9 cellular contexts compared by ENCODE assay signal in genomic region chr17:17681187-17681743, GRCh38. TPM values are rescaled to one million over a fixed set of nuclear protein-coding genes. Genes with fewer than 3 reads are reported as not detected.
DNase-seq lines count a peak whose midpoint lies in the region; ATAC-seq, FAIRE-seq and TF ChIP-seq lines count a peak whose summit lies in the region.
"Had no signal": no experiment of that assay in that cellular context is flagged by ENCODE, and none has a peak within 500 bp of the region (broad histone marks: within the 10 kb centered on the region; RNA-seq: fewer than 3 reads in every experiment).

Gene RAI1 (plus strand): TSS chr17:17681458. CDS start chr17:17792949, 111,491 bp downstream.

- peak within 1 kb of the TSS; percentile 52 for H2BK120ac ChIP-seq in IMR-90 (ENCODE audit: low read depth, low read length)

- H3K4ac ChIP-seq in IMR-90 (ENCODE audit: low read depth, low read length), result peak within 1 kb of the TSS; percentile 91

- H4K91ac ChIP-seq in IMR-90 (ENCODE audit: insufficient read depth, low read depth, low read length), result peak within 1 kb of the TSS; percentile 86

- peaks cover 40% of the 10 kb centered on the region for H4K20me1 ChIP-seq in IMR-90 (ENCODE audit: insufficient read depth, low read length)

- peak; percentile 83 for TF ChIP-seq CTCF in IMR-90 (conservative IDR thresholded peaks at IDR 0.05; ENCODE audit: low read depth, low read length)

- peak within 1 kb of the TSS; percentile 83 for H2AK5ac ChIP-seq in IMR-90 (ENCODE audit: low read depth, low read length)

- H3K23ac ChIP-seq in IMR-90 (ENCODE audit: low read depth, low read length), result peak within 1 kb of the TSS; percentile 90; the same call in 1 of the 2 replicates

- in situ Hi-C loops in IMR-90 (cut with MboI; ENCODE audit: low sequenced_read_pairs), result loop anchor here (10.0 kb wide), 1 partner anchor 354 kb away; the partner anchor contains the start of genes ATPAF2 and GID4

- peak within 1 kb of the TSS; percentile 86 for H3K14ac ChIP-seq in IMR-90 (replicated peaks; ENCODE audit: low read depth, low read length)

- H4K5ac ChIP-seq in IMR-90 (ENCODE audit: low read depth, low read length), result peak within 1 kb of the TSS; percentile 44; the same call in 1 of the 2 replicates

- no peak within 1 kb of the TSS for H2BK20ac ChIP-seq in IMR-90 (ENCODE audit: low read depth, low read length)

- H3K79me1 ChIP-seq in IMR-90 (ENCODE audit: low read depth in 1 of 2, low read length in 2 of 2), result peaks cover 0 to 26% of the 10 kb centered on the region in 2 experiments; a peak in 2 of 4 replicates

- H3K18ac ChIP-seq in IMR-90 (ENCODE audit: low read depth, low read length), result peak within 1 kb of the TSS; percentile 62; the same call in 1 of the 2 replicates

- peak; percentile 80 for TF ChIP-seq RAD21 in IMR-90 (IDR thresholded peaks at IDR 0.05; ENCODE audit: low read length)

- H3K36me3 Mint-ChIP-seq in CD4-positive, alpha-beta memory T cell, result peaks cover 0 to 3% of the 10 kb centered on the region in 2 donors
- peaks cover 6% of the 10 kb centered on the region for H3K36me3 Mint-ChIP-seq in activated T-helper 1 cell treated with anti-CD3 and anti-CD28 coated beads, Interleukin-12 subunit alpha, Interleukin-12 subunit beta, Interleukin-2, Interleukin-4 antibody, amounts not matched to agents 30 ng/mL and 10 ng/mL and 1 ng/mL, durations not matched to agents 14 hours and 24 hours and 36 hours (ENCODE audit: low read depth)
- H3K36me3 Mint-ChIP-seq in stimulated activated memory B cell treated with anti-CD40 and anti-IgM and Interleukin-4, amounts not matched to agents 10 μg/mL and 1 μg/mL and 100 μg/mL, for 72 hours, result no peaks in the 10 kb centered on the region

- H3K9ac ChIP-seq in IMR-90 (ENCODE audit: low read depth, low read length), result peak within 1 kb of the TSS; percentile 94

- ATAC-seq in GM19467 (IDR thresholded peaks at IDR 0.05; ENCODE audit: unreplicated experiment), result peak; percentile 42
- peak; percentile 56 for ATAC-seq in IMR-90 (ENCODE audit: low read depth)
- peak; percentile 76 for ATAC-seq in stimulated activated memory B cell treated with anti-CD40 and anti-IgM and Interleukin-4, amounts not matched to agents 10 μg/mL and 1 μg/mL and 100 μg/mL, for 72 hours

- 1% methylated on average over 36 of the region's 84 CpGs; no CpG with 5 or more reads in 1 of the 2 experiments for WGBS in IMR-90 (ENCODE audit: extremely low coverage in 2 of 2, insufficient read length in 1 of 2), 2 experiments

- H3K9me3 ChIP-seq in CD4-positive, alpha-beta memory T cell (ENCODE audit: control insufficient read depth in 1 of 2, low read length in 2 of 2), result no peaks in the 10 kb centered on the region
- no peaks in the 10 kb centered on the region for H3K9me3 ChIP-seq in IMR-90 (ENCODE audit: control insufficient read depth, insufficient read depth, low read length)

- H3K56ac ChIP-seq in IMR-90 (ENCODE audit: extremely low read depth, insufficient read depth, low read length), result peak within 1 kb of the TSS; percentile 86; the same call in 1 of the 2 replicates

- peak within 1 kb of the TSS; percentile 56 to 57; a peak in 2 of 4 replicates for H4K8ac ChIP-seq in IMR-90 (ENCODE audit: low read depth in 2 of 2, low read length in 2 of 2)

- dilution Hi-C loops in IMR-90 (cut with HindIII; ENCODE audit: low sequenced_read_pairs, unreplicated experiment), result no loop called here

- no peaks in the 10 kb centered on the region for H3K9me3 Mint-ChIP-seq in CD4-positive, alpha-beta memory T cell
- H3K9me3 Mint-ChIP-seq in activated T-helper 1 cell treated with anti-CD3 and anti-CD28 coated beads, Interleukin-12 subunit alpha, Interleukin-12 subunit beta, Interleukin-2, Interleukin-4 antibody, amounts not matched to agents 30 ng/mL and 10 ng/mL and 1 ng/mL, durations not matched to agents 14 hours and 24 hours and 36 hours, result no peaks in the 10 kb centered on the region
- H3K9me3 Mint-ChIP-seq in stimulated activated memory B cell treated with anti-CD40 and anti-IgM and Interleukin-4, amounts not matched to agents 10 μg/mL and 1 μg/mL and 100 μg/mL, for 72 hours, result no peaks in the 10 kb centered on the region

- H2BK5ac ChIP-seq in IMR-90 (ENCODE audit: low read depth, low read length, poor library complexity, severe bottlenecking), result peak within 1 kb of the TSS; percentile 77

- peak; percentile 72 for TF ChIP-seq POLR2A in IMR-90 (IDR thresholded peaks at IDR 0.05; ENCODE audit: low read depth, low read length)

- H3K27ac Mint-ChIP-seq in CD4-positive, alpha-beta memory T cell, result peak within 1 kb of the TSS; percentile 42 to 91 (median 86)
- peak within 1 kb of the TSS; percentile 84 for H3K27ac Mint-ChIP-seq in activated T-helper 1 cell treated with anti-CD3 and anti-CD28 coated beads, Interleukin-12 subunit alpha, Interleukin-12 subunit beta, Interleukin-2, Interleukin-4 antibody, amounts not matched to agents 30 ng/mL and 10 ng/mL and 1 ng/mL, durations not matched to agents 14 hours and 24 hours and 36 hours
- H3K27ac Mint-ChIP-seq in stimulated activated memory B cell treated with anti-CD40 and anti-IgM and Interleukin-4, amounts not matched to agents 10 μg/mL and 1 μg/mL and 100 μg/mL, for 72 hours, result peak within 1 kb of the TSS; percentile 96

- peaks cover 10 to 38% (median 24%) of the 10 kb centered on the region in 4 donors for H3K4me1 Mint-ChIP-seq in CD4-positive, alpha-beta memory T cell
- H3K4me1 Mint-ChIP-seq in activated T-helper 1 cell treated with anti-CD3 and anti-CD28 coated beads, Interleukin-12 subunit alpha, Interleukin-12 subunit beta, Interleukin-2, Interleukin-4 antibody, amounts not matched to agents 30 ng/mL and 10 ng/mL and 1 ng/mL, durations not matched to agents 14 hours and 24 hours and 36 hours (ENCODE audit: low read depth), result peaks cover 23% of the 10 kb centered on the region
- H3K4me1 Mint-ChIP-seq in stimulated activated memory B cell treated with anti-CD40 and anti-IgM and Interleukin-4, amounts not matched to agents 10 μg/mL and 1 μg/mL and 100 μg/mL, for 72 hours, result peaks cover 48% of the 10 kb centered on the region

- CTCF ChIA-PET in CD4-positive, alpha-beta memory T cell (lab: Charles Lee; ENCODE audit: partially characterized antibody), result interaction anchor here (0.7 to 3.4 kb wide), 17 partner anchors 8 to 357 kb away, joined by 3 to 28 read pairs (median 4); no protein-coding TSS in a partner anchor
- CTCF ChIA-PET in IMR-90 (lab: Yijun Ruan, JAX), result interaction anchor here (0.8 kb wide), 1 partner anchor 155 kb away, joined by 3 read pairs; the partner anchor contains the start of gene SREBF1

- H2BK15ac ChIP-seq in IMR-90 (ENCODE audit: low read depth, low read length), result no peak within 1 kb of the TSS

- peak within 1 kb of the TSS; percentile 68 for H3K4me2 ChIP-seq in IMR-90 (ENCODE audit: low read depth, low read length)

- intact Hi-C loops in CD4-positive, alpha-beta memory T cell (cut with micrococcal nuclease), result loop anchor here (1.0 to 5.0 kb wide), 7 partner anchors 13 to 352 kb away; no protein-coding TSS in a partner anchor
- intact Hi-C loops in IMR-90 (cut with micrococcal nuclease), result loop anchor here (1.0 to 10.0 kb wide), 5 partner anchors 41 to 351 kb away; no protein-coding TSS in a partner anchor
- intact Hi-C loops in activated T-helper 1 cell treated with anti-CD3 and anti-CD28 coated beads, Interleukin-12 subunit alpha, Interleukin-12 subunit beta, Interleukin-2, Interleukin-4 antibody, amounts not matched to agents 30 ng/mL and 10 ng/mL and 1 ng/mL, durations not matched to agents 14 hours and 24 hours and 36 hours (cut with micrococcal nuclease), result loop anchor here (1.0 to 5.0 kb wide), 7 partner anchors 41 to 501 kb away; partner anchors contain the start of genes ALKBH5, DRC3 and TOM1L2

- POLR2A ChIA-PET in CD4-positive, alpha-beta memory T cell (lab: Charles Lee; ENCODE audit: partially characterized antibody), result interaction anchor here (0.8 to 5.8 kb wide), 6 partner anchors 9 to 352 kb away, joined by 3 to 44 read pairs (median 5); no protein-coding TSS in a partner anchor
- POLR2A ChIA-PET in IMR-90 (lab: Charles Lee; ENCODE audit: unreplicated experiment), result no interaction called here

- H3K4me1 ChIP-seq in CD4-positive, alpha-beta memory T cell (ENCODE audit: insufficient read depth, low read length), result peaks cover 28% of the 10 kb centered on the region
- H3K4me1 ChIP-seq in IMR-90 (ENCODE audit: control insufficient read depth, insufficient read depth, low read length), result peaks cover 18% of the 10 kb centered on the region

- peaks cover 12% of the 10 kb centered on the region for H3K9me1 ChIP-seq in IMR-90 (ENCODE audit: insufficient read depth, low read length)

- peak; percentile 74 to 81 (median 78) for DNase-seq in CD4-positive, alpha-beta memory T cell
- DNase-seq in IMR-90 (peak; percentile 79), RCC 7860 (ENCODE audit: low spot score) (peak; percentile 66), fibroblast of gingiva (ENCODE audit: low read depth) (peak; percentile 86), myocyte (ENCODE audit: low read depth) (peak; percentile 77)
- DNase-seq in activated T-helper 1 cell treated with anti-CD3 and anti-CD28 coated beads, Interleukin-12 subunit alpha, Interleukin-12 subunit beta, Interleukin-2, Interleukin-4 antibody, amounts not matched to agents 30 ng/mL and 10 ng/mL and 1 ng/mL, durations not matched to agents 14 hours and 24 hours and 36 hours (ENCODE audit: low spot score), result peak; percentile 64

- H3K36me3 ChIP-seq in CD4-positive, alpha-beta memory T cell (ENCODE audit: insufficient read depth, low read length), result no peaks in the 10 kb centered on the region
- H3K36me3 ChIP-seq in IMR-90 (ENCODE audit: control insufficient read depth, insufficient read depth, low read length), result no peaks in the 10 kb centered on the region

- BruUV-seq in IMR-90 (replicated peaks; lab: Mats Ljungman, UMichigan), result no TSS peak

- peak within 1 kb of the TSS; percentile 92 for H2AFZ ChIP-seq in IMR-90 (replicated peaks; ENCODE audit: low read length, poor library complexity)

- peak within 1 kb of the TSS; percentile 74 to 90 (median 88) for H3K4me3 Mint-ChIP-seq in CD4-positive, alpha-beta memory T cell
- peak within 1 kb of the TSS; percentile 89 for H3K4me3 Mint-ChIP-seq in activated T-helper 1 cell treated with anti-CD3 and anti-CD28 coated beads, Interleukin-12 subunit alpha, Interleukin-12 subunit beta, Interleukin-2, Interleukin-4 antibody, amounts not matched to agents 30 ng/mL and 10 ng/mL and 1 ng/mL, durations not matched to agents 14 hours and 24 hours and 36 hours
- peak within 1 kb of the TSS; percentile 89 for H3K4me3 Mint-ChIP-seq in stimulated activated memory B cell treated with anti-CD40 and anti-IgM and Interleukin-4, amounts not matched to agents 10 μg/mL and 1 μg/mL and 100 μg/mL, for 72 hours

- H3K27me3 ChIP-seq in CD4-positive, alpha-beta memory T cell (ENCODE audit: insufficient read depth, low read length), result no peaks in the 10 kb centered on the region
- H3K27me3 ChIP-seq in IMR-90 (ENCODE audit: control insufficient read depth, insufficient read depth, low read length), result no peaks in the 10 kb centered on the region

- FAIRE-seq in RCC 7860 (lab: Jason Lieb, UNC), result no peak
- FAIRE-seq: colon had no signal

- H3K4me3 ChIP-seq in CD4-positive, alpha-beta memory T cell (ENCODE audit: low read length in 2 of 2), result peak within 1 kb of the TSS in 1 of 2 donors; percentile 76
- H3K4me3 ChIP-seq in IMR-90 (ENCODE audit: insufficient read depth, low read depth, low read length), result peak within 1 kb of the TSS; percentile 70

- H3K27me3 Mint-ChIP-seq in CD4-positive, alpha-beta memory T cell, result peaks cover 0 to 5% of the 10 kb centered on the region in 2 donors
- peaks cover 10% of the 10 kb centered on the region for H3K27me3 Mint-ChIP-seq in activated T-helper 1 cell treated with anti-CD3 and anti-CD28 coated beads, Interleukin-12 subunit alpha, Interleukin-12 subunit beta, Interleukin-2, Interleukin-4 antibody, amounts not matched to agents 30 ng/mL and 10 ng/mL and 1 ng/mL, durations not matched to agents 14 hours and 24 hours and 36 hours (ENCODE audit: insufficient read depth)
- H3K27me3 Mint-ChIP-seq in stimulated activated memory B cell treated with anti-CD40 and anti-IgM and Interleukin-4, amounts not matched to agents 10 μg/mL and 1 μg/mL and 100 μg/mL, for 72 hours, result no peaks in the 10 kb centered on the region

- peak within 1 kb of the TSS; percentile 71 for H3K27ac ChIP-seq in CD4-positive, alpha-beta memory T cell (ENCODE audit: low read depth, low read length)
- H3K27ac ChIP-seq in IMR-90 (ENCODE audit: insufficient read depth, low read length), result peak within 1 kb of the TSS; percentile 81

- H2AK9ac ChIP-seq in IMR-90 (replicated peaks; ENCODE audit: low read depth, low read length, poor library complexity), result peak within 1 kb of the TSS; percentile 99

RNA-seq across cellular contexts. Expression of gene RAI1, which starts in this region (rescaled TPM):
- 10 to 100 TPM; 15.4 to 19.5 TPM for total RNA-seq in CD4-positive, alpha-beta memory T cell
- 1 to 10 TPM in 1 of 2 donors, under 1 TPM in 1; 0.35 to 4.0 TPM for polyA plus RNA-seq in CD4-positive, alpha-beta memory T cell
- total RNA-seq in IMR-90 (2012; rRNA removed), result 1.8 and 1.9 TPM in 2 replicates
- polyA plus RNA-seq in IMR-90 (2012; rRNA removed), result 10.5 and 14.0 TPM in 2 replicates
- 5.5 and 10.5 TPM in 2 replicates for polyA plus RNA-seq in IMR-90 (2012; cell fraction: cytosol; rRNA removed)
- 18.8 and 32.7 TPM in 2 replicates for polyA plus RNA-seq in IMR-90 (2012; cell fraction: nucleus; rRNA removed; ENCODE audit: low replicate concordance)
- total RNA-seq in activated T-helper 1 cell treated with anti-CD3 and anti-CD28 coated beads, Interleukin-12 subunit alpha, Interleukin-12 subunit beta, Interleukin-2, Interleukin-4 antibody, amounts not matched to agents 30 ng/mL and 10 ng/mL and 1 ng/mL, durations not matched to agents 14 hours and 24 hours and 36 hours, result 31.1 and 32.3 TPM in 2 replicates
- total RNA-seq in myocyte, result 6.5 and 9.1 TPM in 2 replicates
- 11.7 TPM for polyA plus RNA-seq in myocyte (2012)
